Comparison of ENCODE assay signal across 1 cellular context in the genomic region with DNA sequence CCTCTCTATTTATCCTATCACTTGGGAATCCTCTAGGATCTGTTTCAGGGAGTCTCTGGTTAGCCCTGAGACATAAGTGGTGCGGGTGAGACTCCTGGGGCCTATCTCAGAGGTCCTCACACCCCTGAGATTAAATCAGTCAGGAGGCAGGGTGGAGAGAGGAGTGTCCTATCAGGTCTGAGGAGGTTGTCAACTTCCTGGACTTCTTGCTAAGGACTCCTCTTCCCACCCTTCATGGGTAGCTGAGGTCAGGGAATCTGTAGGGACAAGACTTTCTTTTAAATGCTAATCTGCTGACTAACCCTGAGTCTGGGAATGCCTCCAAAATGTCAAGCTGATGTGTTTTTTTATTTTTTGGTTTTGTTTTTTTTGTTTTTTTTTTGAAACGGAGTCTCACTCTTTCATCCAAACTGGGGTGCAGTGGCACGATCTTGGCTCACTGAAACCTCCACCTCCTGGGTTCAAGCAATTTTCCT.
A peak's percentile ranks its signal among the peaks of the same experiment; 100 is the strongest.
TF ChIP-seq lines count a peak whose summit lies in the region.

No MANE protein-coding gene starts in this region.

TF ChIP-seq in SK-N-SH, 30 proteins besides CTCF, POLR2A, EP300 and RAD21 (continued from another document):
- TF ChIP-seq, protein P1, sequence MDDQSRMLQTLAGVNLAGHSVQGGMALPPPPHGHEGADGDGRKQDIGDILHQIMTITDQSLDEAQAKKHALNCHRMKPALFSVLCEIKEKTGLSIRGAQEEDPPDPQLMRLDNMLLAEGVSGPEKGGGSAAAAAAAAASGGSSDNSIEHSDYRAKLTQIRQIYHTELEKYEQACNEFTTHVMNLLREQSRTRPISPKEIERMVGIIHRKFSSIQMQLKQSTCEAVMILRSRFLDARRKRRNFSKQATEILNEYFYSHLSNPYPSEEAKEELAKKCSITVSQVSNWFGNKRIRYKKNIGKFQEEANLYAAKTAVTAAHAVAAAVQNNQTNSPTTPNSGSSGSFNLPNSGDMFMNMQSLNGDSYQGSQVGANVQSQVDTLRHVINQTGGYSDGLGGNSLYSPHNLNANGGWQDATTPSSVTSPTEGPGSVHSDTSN (IDR thresholded peaks at IDR 0.05), result peak; percentile 60
- TF ChIP-seq RFX5 (IDR thresholded peaks at IDR 0.05; ENCODE audit: low read length), result no peak
- TF ChIP-seq, protein P2, sequence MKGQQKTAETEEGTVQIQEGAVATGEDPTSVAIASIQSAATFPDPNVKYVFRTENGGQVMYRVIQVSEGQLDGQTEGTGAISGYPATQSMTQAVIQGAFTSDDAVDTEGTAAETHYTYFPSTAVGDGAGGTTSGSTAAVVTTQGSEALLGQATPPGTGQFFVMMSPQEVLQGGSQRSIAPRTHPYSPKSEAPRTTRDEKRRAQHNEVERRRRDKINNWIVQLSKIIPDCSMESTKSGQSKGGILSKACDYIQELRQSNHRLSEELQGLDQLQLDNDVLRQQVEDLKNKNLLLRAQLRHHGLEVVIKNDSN (IDR thresholded peaks at IDR 0.05; ENCODE audit: borderline replicate concordance, low read depth), result no peak
